ENCODE assay signal across 11 cellular contexts in genomic region chr6:42009844-42010184, GRCh38. TPM values are rescaled to one million over a fixed set of nuclear protein-coding genes. Genes with fewer than 3 reads are reported as not detected.
A peak's percentile ranks its signal among the peaks of the same experiment; 100 is the strongest.
DNase-seq lines count a peak whose midpoint lies in the region; ATAC-seq, FAIRE-seq and TF ChIP-seq lines count a peak whose summit lies in the region.
"Had no signal": no experiment of that assay in that cellular context is flagged by ENCODE, and none has a peak within 500 bp of the region (broad histone marks: within the 10 kb centered on the region; RNA-seq: fewer than 3 reads in every experiment).

No MANE protein-coding gene starts in this region.

- no peak for DNase-seq in GM18507 (ENCODE audit: extremely low spot score, insufficient read length, low read depth)
- DNase-seq in activated CD8-positive, alpha-beta T cell treated with anti-CD3 and anti-CD28 coated beads for 36 hours: no peak
- no peak for DNase-seq in naive thymus-derived CD4-positive, alpha-beta T cell
- no peak for DNase-seq in SW 1271 (lab: John Stamatoyannopoulos, UW)
- no peak for DNase-seq in progenitor cell of endocrine pancreas (ENCODE audit: low spot score, unreplicated experiment)
- no peak for DNase-seq in NK-92 (lab: John Stamatoyannopoulos, UW; ENCODE audit: unreplicated experiment)
- DNase-seq: activated gamma-delta T cell treated with Interleukin-2 at 50 U/mL for 16 hours, Calu3 had no signal

- H3K4me1 ChIP-seq in BLaER1: peaks cover 97% of the 10 kb centered on the region
- peaks cover 34 to 56% of the 10 kb centered on the region in 2 donors for H3K4me1 ChIP-seq in naive thymus-derived CD4-positive, alpha-beta T cell (ENCODE audit: control insufficient read depth in 2 of 2, insufficient read depth in 2 of 2, low read length in 2 of 2)

- POLR2A ChIA-PET in activated CD8-positive, alpha-beta T cell treated with anti-CD3 and anti-CD28 coated beads for 36 hours (lab: Charles Lee): interaction anchor here (0.6 to 2.3 kb wide), 13 partner anchors 13 to 76 kb away, joined by 3 to 9 read pairs (median 5); partner anchors contain the start of gene CCND3
- POLR2A ChIA-PET in naive thymus-derived CD4-positive, alpha-beta T cell (lab: Charles Lee): interaction anchor here (0.6 to 2.8 kb wide), 5 partner anchors 16 to 71 kb away, joined by 3 to 10 read pairs (median 4); no protein-coding TSS in a partner anchor

- intact Hi-C loops in activated CD8-positive, alpha-beta T cell treated with anti-CD3 and anti-CD28 coated beads for 36 hours (cut with micrococcal nuclease): loop anchor here (5.0 kb wide), 2 partner anchors 33 to 37 kb away; no protein-coding TSS in a partner anchor
- intact Hi-C loops in naive thymus-derived CD4-positive, alpha-beta T cell (cut with micrococcal nuclease): loop anchor here (1.0 to 5.0 kb wide), 5 partner anchors 12 to 48 kb away; no protein-coding TSS in a partner anchor

- peak; percentile 5 for FAIRE-seq in GM18507 (lab: Jason Lieb, UNC)

- H4K20me1 ChIP-seq in BLaER1: no peaks in the 10 kb centered on the region

- peak overlapping the region; percentile 86 for H3K4me2 ChIP-seq in BLaER1

- H3K4me3 Mint-ChIP-seq in activated CD8-positive, alpha-beta T cell treated with anti-CD3 and anti-CD28 coated beads for 36 hours: peak overlapping the region; percentile 74
- peak overlapping the region in 9 of 10 donors; percentile 54 to 84 (median 73) for H3K4me3 Mint-ChIP-seq in naive thymus-derived CD4-positive, alpha-beta T cell
- H3K4me3 Mint-ChIP-seq in progenitor cell of endocrine pancreas (ENCODE audit: low read depth): no peak overlapping the region

- TF ChIP-seq CTCF in activated CD8-positive, alpha-beta T cell treated with anti-CD3 and anti-CD28 coated beads for 36 hours (IDR thresholded peaks at IDR 0.05): no peak
- TF ChIP-seq CTCF in progenitor cell of endocrine pancreas (IDR thresholded peaks at IDR 0.05; ENCODE audit: unreplicated experiment): no peak

- peaks cover 28% of the 10 kb centered on the region for H3K36me3 ChIP-seq in BLaER1
- peaks cover 0 to 52% (median 4%) of the 10 kb centered on the region in 3 experiments for H3K36me3 ChIP-seq in naive thymus-derived CD4-positive, alpha-beta T cell (ENCODE audit: control insufficient read depth in 2 of 3, insufficient read depth in 3 of 3, low read length in 3 of 3)

- H3K27me3 Mint-ChIP-seq in activated CD8-positive, alpha-beta T cell treated with anti-CD3 and anti-CD28 coated beads for 36 hours: no peaks in the 10 kb centered on the region
- H3K27me3 Mint-ChIP-seq in naive thymus-derived CD4-positive, alpha-beta T cell: no peaks in the 10 kb centered on the region
- no peaks in the 10 kb centered on the region for H3K27me3 Mint-ChIP-seq in progenitor cell of endocrine pancreas

- H3K36me3 Mint-ChIP-seq in activated CD8-positive, alpha-beta T cell treated with anti-CD3 and anti-CD28 coated beads for 36 hours (ENCODE audit: low read depth): peaks cover 24% of the 10 kb centered on the region
- peaks cover 0 to 31% (median 14%) of the 10 kb centered on the region in 5 donors for H3K36me3 Mint-ChIP-seq in naive thymus-derived CD4-positive, alpha-beta T cell
- no peaks in the 10 kb centered on the region for H3K36me3 Mint-ChIP-seq in progenitor cell of endocrine pancreas (ENCODE audit: insufficient read depth)

- CTCF ChIA-PET in activated CD8-positive, alpha-beta T cell treated with anti-CD3 and anti-CD28 coated beads for 36 hours (lab: Charles Lee): interaction anchor here (1.0 to 1.8 kb wide), 5 partner anchors 10 to 73 kb away, joined by 3 to 6 read pairs (median 4); no protein-coding TSS in a partner anchor
- CTCF ChIA-PET in naive thymus-derived CD4-positive, alpha-beta T cell (lab: Charles Lee): interaction anchor here (0.6 to 0.9 kb wide), 4 partner anchors 10 to 58 kb away, joined by 3 read pairs; no protein-coding TSS in a partner anchor

- peak overlapping the region; percentile 94 for H3K27ac Mint-ChIP-seq in activated CD8-positive, alpha-beta T cell treated with anti-CD3 and anti-CD28 coated beads for 36 hours
- peak overlapping the region; percentile 73 to 93 (median 88) for H3K27ac Mint-ChIP-seq in naive thymus-derived CD4-positive, alpha-beta T cell
- no peak overlapping the region for H3K27ac Mint-ChIP-seq in progenitor cell of endocrine pancreas

- no peaks in the 10 kb centered on the region; the same call in 1 of the 2 replicates for H3K9me3 ChIP-seq in BLaER1
- no peaks in the 10 kb centered on the region for H3K9me3 ChIP-seq in naive thymus-derived CD4-positive, alpha-beta T cell (ENCODE audit: control insufficient read depth in 2 of 3, low read length in 3 of 3)

- peak overlapping the region; percentile 62; the same call in 1 of the 2 replicates for H3K4me3 ChIP-seq in BLaER1
- no peak overlapping the region for H3K4me3 ChIP-seq in naive thymus-derived CD4-positive, alpha-beta T cell (ENCODE audit: low read length)
- H3K4me3 ChIP-seq: coronary artery had no signal

- H3K4me1 Mint-ChIP-seq in activated CD8-positive, alpha-beta T cell treated with anti-CD3 and anti-CD28 coated beads for 36 hours (ENCODE audit: low read depth): peaks cover 77% of the 10 kb centered on the region
- H3K4me1 Mint-ChIP-seq in naive thymus-derived CD4-positive, alpha-beta T cell: peaks cover 68 to 90% (median 84%) of the 10 kb centered on the region in 7 donors
- H3K4me1 Mint-ChIP-seq in progenitor cell of endocrine pancreas (ENCODE audit: low read depth): peaks cover 3% of the 10 kb centered on the region

- peaks cover 4% of the 10 kb centered on the region for H3K9me3 Mint-ChIP-seq in activated CD8-positive, alpha-beta T cell treated with anti-CD3 and anti-CD28 coated beads for 36 hours
- H3K9me3 Mint-ChIP-seq in naive thymus-derived CD4-positive, alpha-beta T cell: peaks cover 0 to 7% (median 0%) of the 10 kb centered on the region in 11 donors
- no peaks in the 10 kb centered on the region for H3K9me3 Mint-ChIP-seq in progenitor cell of endocrine pancreas (ENCODE audit: low read depth)

- no peaks in the 10 kb centered on the region for H3K27me3 ChIP-seq in BLaER1
- no peaks in the 10 kb centered on the region for H3K27me3 ChIP-seq in naive thymus-derived CD4-positive, alpha-beta T cell (ENCODE audit: control insufficient read depth in 2 of 2, insufficient read depth in 2 of 2, low read length in 2 of 2)

- peak overlapping the region; percentile 91 for H3K9ac ChIP-seq in BLaER1

- peak overlapping the region; percentile 96 for H3K27ac ChIP-seq in BLaER1
- H3K27ac ChIP-seq in naive thymus-derived CD4-positive, alpha-beta T cell (ENCODE audit: low read depth, low read length): peak overlapping the region; percentile 65

- ATAC-seq in activated CD8-positive, alpha-beta T cell treated with anti-CD3 and anti-CD28 coated beads for 36 hours: peak; percentile 3
- ATAC-seq in naive thymus-derived CD4-positive, alpha-beta T cell: peak; percentile 47
- ATAC-seq in GM18873 (IDR thresholded peaks at IDR 0.05; ENCODE audit: low FRiP score, unreplicated experiment): no peak

RNA-seq across cellular contexts. Expression of gene TAF8, which starts 40.5 kb away (rescaled TPM):
- 10 to 100 TPM; 40.0 to 42.3 TPM for total RNA-seq in activated CD8-positive, alpha-beta T cell treated with anti-CD3 and anti-CD28 coated beads for 36 hours
- total RNA-seq in naive thymus-derived CD4-positive, alpha-beta T cell: 10 to 100 TPM; 41.6 to 58.2 (median 50.8) TPM
- polyA plus RNA-seq in naive thymus-derived CD4-positive, alpha-beta T cell: 10 to 100 TPM; 23.3 to 24.6 TPM
- total RNA-seq in progenitor cell of endocrine pancreas: 38.9 and 40.4 TPM in 2 replicates
